Comparison of ENCODE assay signal across 8 cellular contexts in genomic region chr11:130131957-130132850, GRCh38. TPM values are rescaled to one million over a fixed set of nuclear protein-coding genes. Genes with fewer than 3 reads are reported as not detected.
DNase-seq lines count a peak whose midpoint lies in the region; ATAC-seq and TF ChIP-seq lines count a peak whose summit lies in the region.

No MANE protein-coding gene starts in this region.

- H3K4me3 ChIP-seq in transverse colon, result no peak overlapping the region

- no peak overlapping the region for H3K27ac ChIP-seq in transverse colon

- intact Hi-C loops in activated B cell treated with CpG ODN at 0.5 μM for 24 hours (cut with micrococcal nuclease) (loop anchor here (1.0 to 5.0 kb wide), 9 partner anchors 63 to 1015 kb away; partner anchors contain the start of genes APLP2 and PRDM10), transverse colon (cut with DNase I; ENCODE audit: low total_unique reads) (loop anchor here (2.0 kb wide), 1 partner anchor 207 kb away; no protein-coding TSS in a partner anchor)

- POLR2A ChIA-PET in activated B cell treated with CpG ODN at 0.5 μM for 24 hours (lab: Charles Lee), result interaction anchor here (0.6 to 4.4 kb wide), 11 partner anchors 10 to 209 kb away, joined by 3 to 25 read pairs (median 4); partner anchors contain the start of genes APLP2 and PRDM10

- H3K9me3 ChIP-seq in transverse colon, result no peaks in the 10 kb centered on the region

- WGBS in transverse colon (ENCODE audit: low coverage in 1 of 2), 2 donors, result 53 to 55% methylated on average over 7 to 9 of the region's 9 CpGs

- H3K4me1 ChIP-seq in transverse colon, result no peaks in the 10 kb centered on the region

- DNase-seq in DMS 273 (lab: John Stamatoyannopoulos, UW; ENCODE audit: unreplicated experiment), result peak; percentile 69
- no peak for DNase-seq in DMS 273 treated with DMSO at 0.1 percent for 48 hours (lab: John Stamatoyannopoulos, UW)
- DNase-seq in NCI-H2107 treated with DMSO at 0.1 percent for 48 hours (lab: John Stamatoyannopoulos, UW; ENCODE audit: unreplicated experiment), result peak; percentile 68
- no peak for DNase-seq in activated B cell treated with CpG ODN at 0.5 μM for 24 hours
- peak; percentile 13 for DNase-seq in effector CD8-positive, alpha-beta T cell (lab: John Stamatoyannopoulos, UW)
- peak; percentile 18 for DNase-seq in midbrain (lab: John Stamatoyannopoulos, UW)
- DNase-seq in transverse colon, result peak; percentile 49

- no peak overlapping the region for H3K27ac Mint-ChIP-seq in activated B cell treated with CpG ODN at 0.5 μM for 24 hours

- CTCF ChIA-PET in activated B cell treated with CpG ODN at 0.5 μM for 24 hours (lab: Charles Lee), result interaction anchor here (0.6 to 9.1 kb wide), 45 partner anchors 10 to 1247 kb away, joined by 3 to 218 read pairs (median 4); partner anchors contain the start of genes PRDM10 and ST14

- peaks cover 19% of the 10 kb centered on the region for H3K4me1 Mint-ChIP-seq in activated B cell treated with CpG ODN at 0.5 μM for 24 hours

- in situ Hi-C loops in transverse colon (cut with MboI; ENCODE audit: low pct_ligation_motif_present in 1 of 4, low pct_unique_long_range_greater_than_20kb in 1 of 4, low sequenced_read_pairs in 3 of 4), result loop anchor here (5.0 to 10.0 kb wide), 3 partner anchors 137 to 210 kb away; no protein-coding TSS in a partner anchor

- TF ChIP-seq EP300 in transverse colon (IDR thresholded peaks at IDR 0.05; ENCODE audit: low read depth), result no peak

- TF ChIP-seq CTCF in activated B cell treated with CpG ODN at 0.5 μM for 24 hours (IDR thresholded peaks at IDR 0.05) (peak; percentile 56), transverse colon (IDR thresholded peaks at IDR 0.05) (peak; percentile 82 to 92 (median 86))

- H3K4me3 Mint-ChIP-seq in activated B cell treated with CpG ODN at 0.5 μM for 24 hours, result no peak overlapping the region

- H3K36me3 Mint-ChIP-seq in activated B cell treated with CpG ODN at 0.5 μM for 24 hours (ENCODE audit: low read depth), result peaks cover 80% of the 10 kb centered on the region

- no peaks in the 10 kb centered on the region for H3K27me3 Mint-ChIP-seq in activated B cell treated with CpG ODN at 0.5 μM for 24 hours

- H3K27me3 ChIP-seq in transverse colon, result no peaks in the 10 kb centered on the region

- peaks cover 0 to 45% (median 20%) of the 10 kb centered on the region in 4 donors for H3K36me3 ChIP-seq in transverse colon

- H3K9me3 Mint-ChIP-seq in activated B cell treated with CpG ODN at 0.5 μM for 24 hours, result no peaks in the 10 kb centered on the region

- ATAC-seq in HG02678 (IDR thresholded peaks at IDR 0.05; ENCODE audit: unreplicated experiment), result peak; percentile 77
- ATAC-seq in activated B cell treated with CpG ODN at 0.5 μM for 24 hours (ENCODE audit: low read depth), result peak; percentile 87

- TF ChIP-seq POLR2A in transverse colon (IDR thresholded peaks at IDR 0.05), result no peak

RNA-seq across cellular contexts. Expression of gene ST14, which starts 27.4 kb away (rescaled TPM):
- total RNA-seq in activated B cell treated with CpG ODN at 0.5 μM for 24 hours (22.6 and 23.9 TPM in 2 replicates), transverse colon (100 to 1,000 TPM; 335 to 641 (median 446) TPM)

Comparison
In these comparisons a context has a peak if more than half of its experiments do, and no peak if none do; other contexts are left out.
1. DNase-seq: peak in DMS 273 (single experiment), NCI-H2107 treated with DMSO at 0.1 percent for 48 hours (single experiment), effector CD8-positive, alpha-beta T cell (single experiment), midbrain (single experiment) and transverse colon (single experiment); none in DMS 273 treated with DMSO at 0.1 percent for 48 hours (single experiment) and activated B cell treated with CpG ODN at 0.5 μM for 24 hours (single experiment).
2. RNA of gene ST14, which starts 27.4 kb away (total RNA-seq): 335 to 641 TPM in transverse colon; 22.6 to 23.9 TPM in activated B cell treated with CpG ODN at 0.5 μM for 24 hours; every median in the first group is over 10 times any median in the second.